ENCODE assay signal across 8 cellular contexts in genomic region chr3:192915306-192915705, GRCh38. TPM values are rescaled to one million over a fixed set of nuclear protein-coding genes. Genes with fewer than 3 reads are reported as not detected.
A peak's percentile ranks its signal among the peaks of the same experiment; 100 is the strongest.
DNase-seq lines count a peak whose midpoint lies in the region; ATAC-seq, FAIRE-seq and TF ChIP-seq lines count a peak whose summit lies in the region.

No MANE protein-coding gene starts in this region.

- TF ChIP-seq CTCF in bronchial epithelial cell (IDR thresholded peaks at IDR 0.05; ENCODE audit: insufficient read depth, low read length, severe bottlenecking) (no peak), psoas muscle (IDR thresholded peaks at IDR 0.05) (no peak)

- H3K4me3 ChIP-seq in bronchial epithelial cell (ENCODE audit: low read depth, low read length) = no peak overlapping the region
- no peak overlapping the region for H3K4me3 ChIP-seq in trophoblast cell (ENCODE audit: low read depth, low read length)
- H3K4me3 ChIP-seq in psoas muscle = no peak overlapping the region

- intact Hi-C loops in psoas muscle (cut with DNase I) = loop anchor here (5.0 to 10.0 kb wide), 3 partner anchors 48 to 129 kb away; no protein-coding TSS in a partner anchor

- H3K9me3 ChIP-seq in trophoblast cell (ENCODE audit: insufficient read depth, low read depth, low read length) = no peaks in the 10 kb centered on the region
- H3K9me3 ChIP-seq in psoas muscle = no peaks in the 10 kb centered on the region

- peaks cover 3 to 5% of the 10 kb centered on the region in 2 experiments for H3K4me1 ChIP-seq in trophoblast cell (ENCODE audit: control insufficient read depth in 1 of 2, insufficient read depth in 2 of 2, low read length in 2 of 2)
- peaks cover 4% of the 10 kb centered on the region for H3K4me1 ChIP-seq in psoas muscle

- no peak overlapping the region for H3K9ac ChIP-seq in trophoblast cell (ENCODE audit: low read length)

- no CpG with 5 or more reads among the region's 3 CpGs for WGBS in trophoblast cell (ENCODE audit: extremely low coverage, insufficient coverage, insufficient read length)
- 69 to 78% (median 78%) methylated on average over 3 of the region's 3 CpGs for WGBS in psoas muscle, 3 donors

- no peak overlapping the region for H3K4me2 ChIP-seq in trophoblast cell (ENCODE audit: low read length)

- H3K27me3 ChIP-seq in bronchial epithelial cell (ENCODE audit: control insufficient read depth, insufficient read depth, low read length) (no peaks in the 10 kb centered on the region), trophoblast cell (ENCODE audit: insufficient read depth, low read length) (no peaks in the 10 kb centered on the region), psoas muscle (ENCODE audit: insufficient read depth in 3 of 3, low read length in 2 of 3) (no peaks in the 10 kb centered on the region)

- no peak overlapping the region for H2BK12ac ChIP-seq in trophoblast cell (ENCODE audit: low read length)

- H2AK5ac ChIP-seq in trophoblast cell (ENCODE audit: low read length) = no peak overlapping the region

- ATAC-seq in GM21723 (IDR thresholded peaks at IDR 0.05; ENCODE audit: unreplicated experiment) (peak; percentile 40), GM18907 (IDR thresholded peaks at IDR 0.05; ENCODE audit: unreplicated experiment) (no peak), psoas muscle (no peak)

- no peak overlapping the region for H4K8ac ChIP-seq in trophoblast cell (ENCODE audit: low read depth, low read length)

- no peak overlapping the region for H3K14ac ChIP-seq in trophoblast cell (ENCODE audit: low read length)

- H3K23ac ChIP-seq in trophoblast cell (ENCODE audit: low read length) = no peak overlapping the region

- H3K79me2 ChIP-seq in trophoblast cell (ENCODE audit: control insufficient read depth, insufficient read depth, low read length, poor library complexity) = peaks cover 20% of the 10 kb centered on the region

- H4K91ac ChIP-seq in trophoblast cell (ENCODE audit: low read depth, low read length) = no peak overlapping the region

- no peaks in the 10 kb centered on the region for H3K36me3 ChIP-seq in bronchial epithelial cell (ENCODE audit: control insufficient read depth, insufficient read depth, low read length)
- H3K36me3 ChIP-seq in trophoblast cell (ENCODE audit: control insufficient read depth in 1 of 2, insufficient read depth in 2 of 2, low read length in 2 of 2) = no peaks in the 10 kb centered on the region
- H3K36me3 ChIP-seq in psoas muscle (ENCODE audit: insufficient read depth in 1 of 2, low read depth in 1 of 2) = no peaks in the 10 kb centered on the region

- H3K79me1 ChIP-seq in trophoblast cell (ENCODE audit: low read length) = peaks cover 15% of the 10 kb centered on the region

- H3K18ac ChIP-seq in trophoblast cell (ENCODE audit: low read length) = no peak overlapping the region

- FAIRE-seq in bronchial epithelial cell (lab: Jason Lieb, UNC) = no peak

- no peak overlapping the region for H2AFZ ChIP-seq in trophoblast cell (ENCODE audit: insufficient read depth, low read length, poor library complexity)

- H3K4ac ChIP-seq in trophoblast cell (ENCODE audit: low read depth, low read length) = no peak overlapping the region

- no peak overlapping the region for H2BK120ac ChIP-seq in trophoblast cell (ENCODE audit: insufficient read depth, low read length, poor library complexity)

- H2BK5ac ChIP-seq in trophoblast cell (ENCODE audit: low read depth, low read length, poor library complexity) = no peak overlapping the region

- DNase-seq in ELR (ENCODE audit: low read depth) = peak; percentile 71
- DNase-seq in NCI-H2196 treated with DMSO at 0.1 percent for 48 hours (lab: John Stamatoyannopoulos, UW; ENCODE audit: unreplicated experiment) = peak; percentile 61
- peak; percentile 29 for DNase-seq in bronchial epithelial cell (ENCODE audit: low read depth)
- peak; percentile 8 to 30 for DNase-seq in trophoblast cell
- no peak for DNase-seq in psoas muscle
- DNase-seq in stimulated activated CD4-positive, alpha-beta T cell treated with anti-CD3 and anti-CD28 coated beads, Interleukin-4, amount 100 ng/mL, for 4 hours = no peak

- H4K12ac ChIP-seq in trophoblast cell (ENCODE audit: low read depth, low read length) = no peak overlapping the region

- H3K27ac ChIP-seq in trophoblast cell (ENCODE audit: low read depth, low read length) (no peak overlapping the region), psoas muscle (no peak overlapping the region)

RNA-seq across cellular contexts. Expression of gene MB21D2, which starts 2.4 kb away (rescaled TPM):
- total RNA-seq in bronchial epithelial cell (9.2 and 9.6 TPM in 2 replicates), psoas muscle (1 to 10 TPM; 1.3 to 2.6 (median 2.2) TPM)
- 9.3 and 9.7 TPM in 2 replicates for polyA plus RNA-seq in trophoblast cell (2013)
- polyA plus RNA-seq in psoas muscle = 1 to 10 TPM in 1 of 3 donors, under 1 TPM in 2; 0.61 to 1.2 (median 0.76) TPM

Comparison
In these comparisons a context has a peak if more than half of its experiments do, and no peak if none do; other contexts are left out.
1. DNase-seq: peak in ELR (single experiment), NCI-H2196 treated with DMSO at 0.1 percent for 48 hours (single experiment), bronchial epithelial cell (single experiment) and trophoblast cell (2 of 2); none in psoas muscle (0 of 2) and stimulated activated CD4-positive, alpha-beta T cell treated with anti-CD3 and anti-CD28 coated beads, Interleukin-4, amount 100 ng/mL, for 4 hours (0 of 2).